In the genomic region with DNA sequence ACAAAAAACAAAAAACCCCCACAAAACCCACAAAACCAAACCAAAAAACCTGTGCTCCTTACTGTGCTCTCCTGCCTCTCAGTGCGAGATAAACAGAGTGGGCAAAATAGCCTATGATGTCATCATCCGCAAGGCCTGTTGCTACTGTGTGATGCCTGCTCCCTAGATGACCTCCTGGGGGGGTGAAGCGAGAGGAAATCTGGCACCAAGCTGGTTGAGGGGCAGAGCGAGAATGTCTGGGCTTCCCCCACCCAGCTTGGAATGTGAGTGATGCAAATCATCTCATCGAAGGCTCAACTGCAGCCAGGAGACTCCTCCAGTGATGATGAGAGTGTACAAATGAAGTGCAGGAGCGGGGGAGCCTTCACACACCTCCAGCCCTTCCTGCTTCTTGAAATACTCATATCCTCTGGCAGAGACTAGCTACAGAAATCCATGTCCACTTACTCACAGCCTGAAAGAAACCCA, we compare ENCODE assay signal across 8 cellular contexts. TPM values are rescaled to one million over a fixed set of nuclear protein-coding genes. Genes with fewer than 3 reads are reported as not detected.
DNase-seq lines count a peak whose midpoint lies in the region; ATAC-seq, FAIRE-seq and TF ChIP-seq lines count a peak whose summit lies in the region.

No MANE protein-coding gene starts in this region.

- peak; percentile 82 to 88; a peak in 3 of 5 replicates for TF ChIP-seq EP300 in A549 (IDR thresholded peaks at IDR 0.05)

- POLR2A ChIA-PET in A549 (lab: Yijun Ruan, JAX), result no interaction called here

- H3K27me3 ChIP-seq in adipocyte (replicated peaks; ENCODE audit: control insufficient read depth, insufficient read depth, low read length), result no peaks in the 10 kb centered on the region

- H3K36me3 Mint-ChIP-seq in activated T-helper 2 cell treated with anti-CD3 and anti-CD28 coated beads, Interferon-gamma antibody, Interleukin-2, Interleukin-4, amounts not matched to agents 10 μg/mL and 5 μg/mL and 100 μg/mL, durations not matched to agents 14 hours and 24 hours and 36 hours (ENCODE audit: low read depth), result peaks cover 2% of the 10 kb centered on the region

- no peaks in the 10 kb centered on the region for H3K36me3 ChIP-seq in adipocyte (ENCODE audit: control insufficient read depth, insufficient read depth, low read length, severe bottlenecking)

- no peak for TF ChIP-seq CTCF in A549 (IDR thresholded peaks at IDR 0.05)

- peak; percentile 91 for ATAC-seq in A549
- ATAC-seq in GM18867 (IDR thresholded peaks at IDR 0.05; ENCODE audit: unreplicated experiment), result peak; percentile 38
- peak; percentile 31 for ATAC-seq in HG03095 (IDR thresholded peaks at IDR 0.05; ENCODE audit: unreplicated experiment)
- ATAC-seq in GM19467 (IDR thresholded peaks at IDR 0.05; ENCODE audit: unreplicated experiment), result no peak

- CTCF ChIA-PET in A549 (lab: Yijun Ruan, JAX), result interaction anchor here (0.6 to 1.8 kb wide), 10 partner anchors 9 to 202 kb away, joined by 3 to 7 read pairs (median 4); no protein-coding TSS in a partner anchor

- H3K9me3 Mint-ChIP-seq in activated T-helper 2 cell treated with anti-CD3 and anti-CD28 coated beads, Interferon-gamma antibody, Interleukin-2, Interleukin-4, amounts not matched to agents 10 μg/mL and 5 μg/mL and 100 μg/mL, durations not matched to agents 14 hours and 24 hours and 36 hours, result peaks cover 5% of the 10 kb centered on the region

- H3K4me1 ChIP-seq in A549, result peaks cover 71% of the 10 kb centered on the region
- H3K4me1 ChIP-seq in adipocyte (ENCODE audit: control insufficient read depth, insufficient read depth, low read length), result peaks cover 55% of the 10 kb centered on the region

- peak overlapping the region; percentile 57 for H3K4me2 ChIP-seq in A549

- H3K9me3 ChIP-seq in A549 (no peaks in the 10 kb centered on the region), adipocyte (ENCODE audit: control insufficient read depth, low read length) (no peaks in the 10 kb centered on the region)

- peak; percentile 11 to 57; a peak in 4 of 5 replicates for TF ChIP-seq RAD21 in A549 (conservative IDR thresholded peaks at IDR 0.05 in 1 of 2, IDR thresholded peaks at IDR 0.05 in 1 of 2)

- no peak for TF ChIP-seq POLR2A in A549 (IDR thresholded peaks at IDR 0.05; ENCODE audit: low read length)

- 3% methylated on average over 6 of the region's 6 CpGs for WGBS in A549 (ENCODE audit: missing lambda C conversion rate)

- peaks cover 8% of the 10 kb centered on the region for H3K27me3 Mint-ChIP-seq in activated T-helper 2 cell treated with anti-CD3 and anti-CD28 coated beads, Interferon-gamma antibody, Interleukin-2, Interleukin-4, amounts not matched to agents 10 μg/mL and 5 μg/mL and 100 μg/mL, durations not matched to agents 14 hours and 24 hours and 36 hours (ENCODE audit: low read depth)

- intact Hi-C loops in activated T-helper 2 cell treated with anti-CD3 and anti-CD28 coated beads, Interferon-gamma antibody, Interleukin-2, Interleukin-4, amounts not matched to agents 10 μg/mL and 5 μg/mL and 100 μg/mL, durations not matched to agents 14 hours and 24 hours and 36 hours (cut with micrococcal nuclease), result loop anchor here (5.0 to 10.0 kb wide), 4 partner anchors 50 to 368 kb away; no protein-coding TSS in a partner anchor

- H3K27ac Mint-ChIP-seq in activated T-helper 2 cell treated with anti-CD3 and anti-CD28 coated beads, Interferon-gamma antibody, Interleukin-2, Interleukin-4, amounts not matched to agents 10 μg/mL and 5 μg/mL and 100 μg/mL, durations not matched to agents 14 hours and 24 hours and 36 hours, result no peak overlapping the region

- peak; percentile 84 for FAIRE-seq in A549 (lab: Jason Lieb, UNC)

- DNase-seq in A549 (ENCODE audit: low read depth in 1 of 2, low spot score in 1 of 2) (peak; percentile 64 to 89), adipocyte (ENCODE audit: low read depth) (peak; percentile 85), myocyte (ENCODE audit: low read depth) (peak; percentile 95), pons (ENCODE audit: low spot score) (no peak)
- no peak for DNase-seq in activated T-helper 2 cell treated with anti-CD3 and anti-CD28 coated beads, Interferon-gamma antibody, Interleukin-2, Interleukin-4, amounts not matched to agents 10 μg/mL and 5 μg/mL and 100 μg/mL, durations not matched to agents 14 hours and 24 hours and 36 hours (ENCODE audit: low spot score)

- H3K4me1 Mint-ChIP-seq in activated T-helper 2 cell treated with anti-CD3 and anti-CD28 coated beads, Interferon-gamma antibody, Interleukin-2, Interleukin-4, amounts not matched to agents 10 μg/mL and 5 μg/mL and 100 μg/mL, durations not matched to agents 14 hours and 24 hours and 36 hours (ENCODE audit: low read depth), result peaks cover 55% of the 10 kb centered on the region

- H3K4me3 ChIP-seq in A549 (no peak overlapping the region), adipocyte (ENCODE audit: low read length) (no peak overlapping the region)

- H3K4me3 Mint-ChIP-seq in activated T-helper 2 cell treated with anti-CD3 and anti-CD28 coated beads, Interferon-gamma antibody, Interleukin-2, Interleukin-4, amounts not matched to agents 10 μg/mL and 5 μg/mL and 100 μg/mL, durations not matched to agents 14 hours and 24 hours and 36 hours (ENCODE audit: low read depth), result no peak overlapping the region

- H3K9ac ChIP-seq in adipocyte (ENCODE audit: low read length), result no peak overlapping the region

- H3K27ac ChIP-seq in A549, result peak overlapping the region; percentile 69 to 84

TF ChIP-seq in A549, 52 proteins besides CTCF, POLR2A, EP300 and RAD21 (continues in another document):
- TF ChIP-seq CBX2 (IDR thresholded peaks at IDR 0.05; ENCODE audit: borderline replicate concordance, low read depth), result no peak
- TF ChIP-seq, protein P1, sequence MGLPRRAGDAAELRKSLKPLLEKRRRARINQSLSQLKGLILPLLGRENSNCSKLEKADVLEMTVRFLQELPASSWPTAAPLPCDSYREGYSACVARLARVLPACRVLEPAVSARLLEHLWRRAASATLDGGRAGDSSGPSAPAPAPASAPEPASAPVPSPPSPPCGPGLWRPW (IDR thresholded peaks at IDR 0.05), result peak; percentile 63
- TF ChIP-seq CEBPB (IDR thresholded peaks at IDR 0.05), result peak; percentile 76 to 80
- TF ChIP-seq HOXB13 (CRISPR knock-in tag; IDR thresholded peaks at IDR 0.05; ENCODE audit: low read depth), result no peak
- TF ChIP-seq ZNF302 (CRISPR knock-in tag; IDR thresholded peaks at IDR 0.05), result no peak
- no peak for TF ChIP-seq MAFK (IDR thresholded peaks at IDR 0.05; ENCODE audit: partially characterized antibody)
- TF ChIP-seq, protein P2, sequence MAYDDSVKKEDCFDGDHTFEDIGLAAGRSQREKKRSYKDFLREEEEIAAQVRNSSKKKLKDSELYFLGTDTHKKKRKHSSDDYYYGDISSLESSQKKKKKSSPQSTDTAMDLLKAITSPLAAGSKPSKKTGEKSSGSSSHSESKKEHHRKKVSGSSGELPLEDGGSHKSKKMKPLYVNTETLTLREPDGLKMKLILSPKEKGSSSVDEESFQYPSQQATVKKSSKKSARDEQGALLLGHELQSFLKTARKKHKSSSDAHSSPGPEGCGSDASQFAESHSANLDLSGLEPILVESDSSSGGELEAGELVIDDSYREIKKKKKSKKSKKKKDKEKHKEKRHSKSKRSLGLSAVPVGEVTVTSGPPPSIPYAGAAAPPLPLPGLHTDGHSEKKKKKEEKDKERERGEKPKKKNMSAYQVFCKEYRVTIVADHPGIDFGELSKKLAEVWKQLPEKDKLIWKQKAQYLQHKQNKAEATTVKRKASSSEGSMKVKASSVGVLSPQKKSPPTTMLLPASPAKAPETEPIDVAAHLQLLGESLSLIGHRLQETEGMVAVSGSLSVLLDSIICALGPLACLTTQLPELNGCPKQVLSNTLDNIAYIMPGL (CRISPR knock-in tag; IDR thresholded peaks at IDR 0.05; ENCODE audit: borderline replicate concordance), result no peak
- no peak for TF ChIP-seq TP53 (CRISPR knock-in tag; IDR thresholded peaks at IDR 0.05)
- TF ChIP-seq, protein P3, sequence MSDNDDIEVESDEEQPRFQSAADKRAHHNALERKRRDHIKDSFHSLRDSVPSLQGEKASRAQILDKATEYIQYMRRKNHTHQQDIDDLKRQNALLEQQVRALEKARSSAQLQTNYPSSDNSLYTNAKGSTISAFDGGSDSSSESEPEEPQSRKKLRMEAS (IDR thresholded peaks at IDR 0.05), result peak; percentile 72
- no peak for TF ChIP-seq KDM5A (IDR thresholded peaks at IDR 0.05)
- TF ChIP-seq BHLHE40 (IDR thresholded peaks at IDR 0.05; ENCODE audit: low read depth, low read length), result no peak
- TF ChIP-seq RFX5 (IDR thresholded peaks at IDR 0.05), result no peak
- TF ChIP-seq, protein P4, sequence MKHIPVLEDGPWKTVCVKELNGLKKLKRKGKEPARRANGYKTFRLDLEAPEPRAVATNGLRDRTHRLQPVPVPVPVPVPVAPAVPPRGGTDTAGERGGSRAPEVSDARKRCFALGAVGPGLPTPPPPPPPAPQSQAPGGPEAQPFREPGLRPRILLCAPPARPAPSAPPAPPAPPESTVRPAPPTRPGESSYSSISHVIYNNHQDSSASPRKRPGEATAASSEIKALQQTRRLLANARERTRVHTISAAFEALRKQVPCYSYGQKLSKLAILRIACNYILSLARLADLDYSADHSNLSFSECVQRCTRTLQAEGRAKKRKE (CRISPR knock-in tag; IDR thresholded peaks at IDR 0.05; ENCODE audit: low read depth), result no peak
- TF ChIP-seq TFCP2L1 (CRISPR knock-in tag; IDR thresholded peaks at IDR 0.05), result no peak
- no peak for TF ChIP-seq KDM1A (IDR thresholded peaks at IDR 0.05; ENCODE audit: low read depth)
- no peak for TF ChIP-seq CHD2 (IDR thresholded peaks at IDR 0.05; ENCODE audit: low read length, partially characterized antibody)
- TF ChIP-seq NFE2L2 (conservative IDR thresholded peaks at IDR 0.05; ENCODE audit: low read length), result no peak
- peak in 1 of 2 experiments; percentile 92; a peak in 4 of 5 replicates for TF ChIP-seq JUN (IDR thresholded peaks at IDR 0.05)
- TF ChIP-seq CHD4 (IDR thresholded peaks at IDR 0.05; ENCODE audit: borderline replicate concordance), result no peak

RNA-seq across cellular contexts. Expression of a gene that starts 57.7 kb away (rescaled TPM):
- polyA plus RNA-seq in A549 (2011; rRNA removed), result 44.2 and 44.6 TPM in 2 replicates
- 7.4 and 8.6 TPM in 2 replicates for polyA plus RNA-seq in A549 (2012; cell fraction: cytosol; rRNA removed)
- 5.9 and 13.9 TPM in 2 replicates for polyA plus RNA-seq in A549 (2012; cell fraction: nucleus; rRNA removed)
- polyA plus RNA-seq in A549 (2017; fragmentation: RNase III; extraction: RNeasy Plus Mini Kit Qiagen cat#74134 plus additional on column Dnase treatment), result 15.8 to 17.9 TPM (median 17.7 TPM) in 3 replicates
- 21.3 and 22.3 TPM in 2 replicates for polyA minus RNA-seq in A549 (2011; rRNA and poly(A)+ RNA removed)
- 37.5 and 46.9 TPM in 2 replicates for total RNA-seq in myocyte
- polyA plus RNA-seq in myocyte (2012), result 14.3 TPM
- total RNA-seq in activated T-helper 2 cell treated with anti-CD3 and anti-CD28 coated beads, Interferon-gamma antibody, Interleukin-2, Interleukin-4, amounts not matched to agents 10 μg/mL and 5 μg/mL and 100 μg/mL, durations not matched to agents 14 hours and 24 hours and 36 hours, result 19.3 and 22.7 TPM in 2 replicates

Comparison
In these comparisons a context has a peak if more than half of its experiments do, and no peak if none do; other contexts are left out.
1. DNase-seq: peak in A549 (2 of 2), adipocyte (single experiment) and myocyte (single experiment); none in pons (single experiment) and activated T-helper 2 cell treated with anti-CD3 and anti-CD28 coated beads, Interferon-gamma antibody, Interleukin-2, Interleukin-4, amounts not matched to agents 10 μg/mL and 5 μg/mL and 100 μg/mL, durations not matched to agents 14 hours and 24 hours and 36 hours (single experiment).